In the genomic region with DNA sequence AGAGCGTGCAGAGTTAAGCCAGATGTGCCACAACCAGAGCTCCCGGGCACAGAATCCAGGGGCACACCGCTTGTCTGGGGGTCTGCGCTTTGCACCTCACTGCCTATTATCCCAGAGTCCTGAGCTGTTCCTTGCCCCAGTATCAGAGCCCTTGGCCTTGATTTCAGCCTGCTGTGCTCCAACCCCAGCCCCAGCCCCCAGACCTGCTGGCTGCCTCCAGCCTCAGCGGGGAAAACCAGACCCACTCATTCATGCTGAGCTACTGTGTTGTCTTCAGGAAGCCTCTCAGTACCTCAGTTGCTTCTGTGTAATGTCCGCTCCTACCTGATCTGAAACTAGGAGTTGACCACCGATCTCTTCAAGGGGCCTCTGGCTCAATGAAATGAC, we compare ENCODE assay signal across 9 cellular contexts. TPM values are rescaled to one million over a fixed set of nuclear protein-coding genes. Genes with fewer than 3 reads are reported as not detected.
DNase-seq lines count a peak whose midpoint lies in the region; ATAC-seq, FAIRE-seq and TF ChIP-seq lines count a peak whose summit lies in the region.
"Had no signal": no experiment of that assay in that cellular context is flagged by ENCODE, and none has a peak within 500 bp of the region (broad histone marks: within the 10 kb centered on the region; RNA-seq: fewer than 3 reads in every experiment).

No MANE protein-coding gene starts in this region.

- peaks cover 81% of the 10 kb centered on the region for H3K4me1 Mint-ChIP-seq in activated T-cell treated with anti-CD3 and anti-CD28 coated beads, Interleukin-2, amount 50 U/mL, for 4 hours (ENCODE audit: low read depth)

- H3K36me3 ChIP-seq in SJSA1 (peaks cover 14% of the 10 kb centered on the region), thoracic aorta (no peaks in the 10 kb centered on the region)

- no peaks in the 10 kb centered on the region for H3K27me3 Mint-ChIP-seq in activated T-cell treated with anti-CD3 and anti-CD28 coated beads, Interleukin-2, amount 50 U/mL, for 4 hours (ENCODE audit: low read depth)

- peaks cover 24% of the 10 kb centered on the region for H3K4me1 ChIP-seq in SJSA1 (replicated peaks)
- H3K4me1 ChIP-seq in thoracic aorta (ENCODE audit: control insufficient read depth in 1 of 2, low read depth in 2 of 2) = peaks cover 11 to 27% of the 10 kb centered on the region in 2 donors

- FAIRE-seq in urothelium cell line (lab: Jason Lieb, UNC) (no peak), frontal cortex (lab: Jason Lieb, UNC) (no peak)

- H3K36me3 Mint-ChIP-seq in activated T-cell treated with anti-CD3 and anti-CD28 coated beads, Interleukin-2, amount 50 U/mL, for 4 hours (ENCODE audit: insufficient read depth) = peaks cover 18% of the 10 kb centered on the region

- H3K27ac ChIP-seq in SJSA1 (no peak overlapping the region), thoracic aorta (no peak overlapping the region)

- DNase-seq in activated T-cell treated with anti-CD3 and anti-CD28 coated beads, Interleukin-2, amount 50 U/mL, for 4 hours = no peak
- DNase-seq in activated T-cell treated with anti-CD3 and anti-CD28 coated beads for 4 hours (no peak), SJSA1 (ENCODE audit: low read depth in 1 of 2, low spot score in 2 of 2) (no peak), fibroblast of the aortic adventitia (ENCODE audit: low read depth) (no peak), thoracic aorta (ENCODE audit: low spot score) (no peak), NCI-H1930 (lab: John Stamatoyannopoulos, UW) (no peak), urothelium cell line (ENCODE audit: low spot score) (no peak), frontal cortex (ENCODE audit: low spot score in 2 of 2) (no peak)
- DNase-seq: NCI-H1105 treated with DMSO at 0.1 percent for 48 hours had no signal

- H3K9me3 Mint-ChIP-seq in activated T-cell treated with anti-CD3 and anti-CD28 coated beads, Interleukin-2, amount 50 U/mL, for 4 hours = no peaks in the 10 kb centered on the region

- H3K27me3 ChIP-seq in SJSA1 (replicated peaks) (no peaks in the 10 kb centered on the region), thoracic aorta (replicated peaks; ENCODE audit: insufficient read depth) (no peaks in the 10 kb centered on the region)

- H3K4me3 Mint-ChIP-seq in activated T-cell treated with anti-CD3 and anti-CD28 coated beads, Interleukin-2, amount 50 U/mL, for 4 hours = peak overlapping the region; percentile 87

- ATAC-seq in activated T-cell treated with anti-CD3 and anti-CD28 coated beads, Interleukin-2, amount 50 U/mL, for 4 hours = peak; percentile 10 to 11
- ATAC-seq in thoracic aorta (ENCODE audit: insufficient number of reproducible peaks, low FRiP score, low read depth) = no peak

- H3K9me3 ChIP-seq in SJSA1 (replicated peaks) (no peaks in the 10 kb centered on the region), thoracic aorta (no peaks in the 10 kb centered on the region)

- H3K4me3 ChIP-seq in SJSA1 (peak overlapping the region; percentile 47), fibroblast of the aortic adventitia (ENCODE audit: low read depth, low read length) (peak overlapping the region; percentile 99), thoracic aorta (peak overlapping the region; percentile 88)

- TF ChIP-seq CTCF in fibroblast of the aortic adventitia (IDR thresholded peaks at IDR 0.05; ENCODE audit: insufficient read depth, low read length) (no peak), thoracic aorta (IDR thresholded peaks at IDR 0.05) (no peak)

RNA-seq across cellular contexts. Expression of a gene that starts 1.1 kb away (rescaled TPM):
- total RNA-seq in activated T-cell treated with anti-CD3 and anti-CD28 coated beads, Interleukin-2, amount 50 U/mL, for 4 hours = 10 to 100 TPM; 14.7 to 17.2 (median 16.1) TPM
- total RNA-seq in SJSA1 (2014; rRNA removed; shearing (Covaris generic)) = 12.6 and 26.7 TPM in 2 replicates
- total RNA-seq in fibroblast of the aortic adventitia (ENCODE audit: low replicate concordance) = 11.5 and 67.9 TPM in 2 replicates
- 10 to 100 TPM in 1 of 2 donors, 1 to 10 TPM in 1; 5.8 to 16.1 TPM for total RNA-seq in thoracic aorta
- 0.41 TPM for total RNA-seq in frontal cortex

RNA-seq across cellular contexts. Expression of a gene that starts 35.9 kb away (rescaled TPM):
- total RNA-seq in activated T-cell treated with anti-CD3 and anti-CD28 coated beads, Interleukin-2, amount 50 U/mL, for 4 hours = 100 to 1,000 TPM; 179 to 227 (median 216) TPM
- total RNA-seq in SJSA1 (2014; rRNA removed; shearing (Covaris generic)) = 2.7 and 3.3 TPM in 2 replicates
- 4.1 and 6.6 TPM in 2 replicates for total RNA-seq in fibroblast of the aortic adventitia (ENCODE audit: low replicate concordance)
- 10 to 100 TPM; 21.7 to 22.8 TPM for total RNA-seq in thoracic aorta
- 0.82 TPM for total RNA-seq in frontal cortex

Comparison
In these comparisons a context has a peak if more than half of its experiments do, and no peak if none do; other contexts are left out.
1. H3K4me3 ChIP-seq: peak in every context shown above with its lines; median percentile 99 in fibroblast of the aortic adventitia; 88 in thoracic aorta; 47 in SJSA1.
2. RNA of a gene that starts 35.9 kb away (total RNA-seq): 179 to 227 TPM in activated T-cell treated with anti-CD3 and anti-CD28 coated beads, Interleukin-2, amount 50 U/mL, for 4 hours; 21.7 to 22.8 TPM in thoracic aorta, 4.1 to 6.6 TPM in fibroblast of the aortic adventitia, 2.7 to 3.3 TPM in SJSA1 and 0.82 TPM in frontal cortex (single experiment); every median in the first group is over 4 times any median in the second.